ENCODE assay signal across 1 cellular context in the genomic region with DNA sequence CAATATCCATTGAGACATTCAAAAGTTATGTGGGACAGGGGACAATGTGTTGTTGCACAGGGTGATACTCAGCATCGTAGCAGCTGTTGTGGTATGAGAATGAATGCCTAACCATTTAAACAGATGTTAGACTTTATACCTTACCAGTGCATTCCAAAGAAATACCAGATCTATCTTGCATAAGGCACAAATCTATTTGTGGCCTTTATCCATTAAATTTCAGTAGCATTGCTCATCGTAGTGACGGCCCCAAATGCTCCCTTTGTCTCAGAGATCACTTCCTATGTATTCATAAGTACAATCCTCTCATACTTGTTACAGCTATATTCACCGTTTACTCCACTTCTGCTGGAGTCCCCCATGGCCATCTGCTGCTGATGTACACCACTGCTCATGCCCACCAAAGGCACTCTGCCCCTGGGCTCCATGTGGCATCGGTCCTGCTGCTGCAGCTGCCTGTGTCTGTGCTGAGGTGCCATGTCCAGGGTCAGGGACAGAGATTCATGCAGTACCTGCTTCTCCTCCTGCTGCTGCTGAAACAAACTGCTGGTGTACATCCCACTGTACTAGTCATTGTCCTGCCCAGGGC.
TF ChIP-seq lines count a peak whose summit lies in the region.

No MANE protein-coding gene starts in this region.

TF ChIP-seq in WTC11, 78 proteins besides CTCF, POLR2A, EP300 and RAD21 (continued from another document):
- TF ChIP-seq, protein P1, sequence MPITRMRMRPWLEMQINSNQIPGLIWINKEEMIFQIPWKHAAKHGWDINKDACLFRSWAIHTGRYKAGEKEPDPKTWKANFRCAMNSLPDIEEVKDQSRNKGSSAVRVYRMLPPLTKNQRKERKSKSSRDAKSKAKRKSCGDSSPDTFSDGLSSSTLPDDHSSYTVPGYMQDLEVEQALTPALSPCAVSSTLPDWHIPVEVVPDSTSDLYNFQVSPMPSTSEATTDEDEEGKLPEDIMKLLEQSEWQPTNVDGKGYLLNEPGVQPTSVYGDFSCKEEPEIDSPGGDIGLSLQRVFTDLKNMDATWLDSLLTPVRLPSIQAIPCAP (CRISPR knock-in tag; IDR thresholded peaks at IDR 0.05), result no peak
- TF ChIP-seq TEAD1 (CRISPR knock-in tag; IDR thresholded peaks at IDR 0.05), result no peak
- no peak for TF ChIP-seq ZNF317 (CRISPR knock-in tag; IDR thresholded peaks at IDR 0.05; ENCODE audit: borderline replicate concordance, low read depth)
- no peak for TF ChIP-seq MAX (CRISPR knock-in tag; IDR thresholded peaks at IDR 0.05)
- TF ChIP-seq, protein P2, sequence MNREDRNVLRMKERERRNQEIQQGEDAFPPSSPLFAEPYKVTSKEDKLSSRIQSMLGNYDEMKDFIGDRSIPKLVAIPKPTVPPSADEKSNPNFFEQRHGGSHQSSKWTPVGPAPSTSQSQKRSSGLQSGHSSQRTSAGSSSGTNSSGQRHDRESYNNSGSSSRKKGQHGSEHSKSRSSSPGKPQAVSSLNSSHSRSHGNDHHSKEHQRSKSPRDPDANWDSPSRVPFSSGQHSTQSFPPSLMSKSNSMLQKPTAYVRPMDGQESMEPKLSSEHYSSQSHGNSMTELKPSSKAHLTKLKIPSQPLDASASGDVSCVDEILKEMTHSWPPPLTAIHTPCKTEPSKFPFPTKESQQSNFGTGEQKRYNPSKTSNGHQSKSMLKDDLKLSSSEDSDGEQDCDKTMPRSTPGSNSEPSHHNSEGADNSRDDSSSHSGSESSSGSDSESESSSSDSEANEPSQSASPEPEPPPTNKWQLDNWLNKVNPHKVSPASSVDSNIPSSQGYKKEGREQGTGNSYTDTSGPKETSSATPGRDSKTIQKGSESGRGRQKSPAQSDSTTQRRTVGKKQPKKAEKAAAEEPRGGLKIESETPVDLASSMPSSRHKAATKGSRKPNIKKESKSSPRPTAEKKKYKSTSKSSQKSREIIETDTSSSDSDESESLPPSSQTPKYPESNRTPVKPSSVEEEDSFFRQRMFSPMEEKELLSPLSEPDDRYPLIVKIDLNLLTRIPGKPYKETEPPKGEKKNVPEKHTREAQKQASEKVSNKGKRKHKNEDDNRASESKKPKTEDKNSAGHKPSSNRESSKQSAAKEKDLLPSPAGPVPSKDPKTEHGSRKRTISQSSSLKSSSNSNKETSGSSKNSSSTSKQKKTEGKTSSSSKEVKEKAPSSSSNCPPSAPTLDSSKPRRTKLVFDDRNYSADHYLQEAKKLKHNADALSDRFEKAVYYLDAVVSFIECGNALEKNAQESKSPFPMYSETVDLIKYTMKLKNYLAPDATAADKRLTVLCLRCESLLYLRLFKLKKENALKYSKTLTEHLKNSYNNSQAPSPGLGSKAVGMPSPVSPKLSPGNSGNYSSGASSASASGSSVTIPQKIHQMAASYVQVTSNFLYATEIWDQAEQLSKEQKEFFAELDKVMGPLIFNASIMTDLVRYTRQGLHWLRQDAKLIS (CRISPR knock-in tag; IDR thresholded peaks at IDR 0.05; ENCODE audit: borderline replicate concordance), result no peak
